8 cellular contexts compared by ENCODE assay signal in genomic region chr17:69501591-69502468, GRCh38.
A peak's percentile ranks its signal among the peaks of the same experiment; 100 is the strongest.
DNase-seq lines count a peak whose midpoint lies in the region; ATAC-seq and TF ChIP-seq lines count a peak whose summit lies in the region.

No MANE protein-coding gene starts in this region.

- H3K4me3 ChIP-seq in SK-N-MC, result peak overlapping the region; percentile 75
- peak overlapping the region; percentile 48 for H3K4me3 ChIP-seq in osteoblast (ENCODE audit: insufficient read depth, low read length)

- H2AFZ ChIP-seq in osteoblast (ENCODE audit: low read length), result peak overlapping the region; percentile 77

- peak overlapping the region; percentile 93 for H3K27ac ChIP-seq in SK-N-MC
- no peak overlapping the region for H3K27ac ChIP-seq in osteoblast (ENCODE audit: low read depth, low read length)

- H3K9me3 ChIP-seq in SK-N-MC (ENCODE audit: low read depth, low read length) (no peaks in the 10 kb centered on the region), osteoblast (ENCODE audit: low read depth, low read length) (no peaks in the 10 kb centered on the region)

- TF ChIP-seq CTCF in osteoblast (IDR thresholded peaks at IDR 0.05; ENCODE audit: extremely low read depth, low read depth, low read length), result no peak

- H3K27me3 ChIP-seq in osteoblast (ENCODE audit: insufficient read depth, low read length), result no peaks in the 10 kb centered on the region

- peak overlapping the region; percentile 56 for H3K4me2 ChIP-seq in osteoblast (ENCODE audit: insufficient read depth, low read length)

- H3K79me2 ChIP-seq in osteoblast (ENCODE audit: insufficient read depth, low read length), result no peaks in the 10 kb centered on the region

- DNase-seq in ELR (ENCODE audit: low read depth) (peak; percentile 25), SK-N-MC (ENCODE audit: low read depth, low spot score) (peak; percentile 28), globus pallidus (ENCODE audit: low spot score) (peak; percentile 51), osteoblast (ENCODE audit: insufficient read length, low spot score, missing footprints) (no peak)
- no peak for DNase-seq in activated naive CD4-positive, alpha-beta T cell (lab: John Stamatoyannopoulos, UW)
- DNase-seq in activated CD4-positive, alpha-beta T cell treated with anti-CD3 and anti-CD28 coated beads, Interleukin-2, amount 50 U/mL, for 1 hour, result no peak
- DNase-seq in effector CD8-positive, alpha-beta T cell (lab: John Stamatoyannopoulos, UW), result no peak

- H4K20me1 ChIP-seq in osteoblast (ENCODE audit: insufficient read depth, low read length), result no peaks in the 10 kb centered on the region

- peak; percentile 42 for ATAC-seq in HG03432 (IDR thresholded peaks at IDR 0.05; ENCODE audit: unreplicated experiment)

- peak overlapping the region; percentile 80 for H3K9ac ChIP-seq in SK-N-MC (ENCODE audit: insufficient read length)

- H3K4me1 ChIP-seq in osteoblast (ENCODE audit: insufficient read depth, low read length), result peaks cover 14% of the 10 kb centered on the region

- H3K36me3 ChIP-seq in SK-N-MC (ENCODE audit: insufficient read depth, low read length), result no peaks in the 10 kb centered on the region
- H3K36me3 ChIP-seq in osteoblast (ENCODE audit: insufficient read depth, low read length), result no peaks in the 10 kb centered on the region

Comparison
In these comparisons a context has a peak if more than half of its experiments do, and no peak if none do; other contexts are left out.
1. DNase-seq: peak in ELR (single experiment), SK-N-MC (single experiment) and globus pallidus (single experiment); none in osteoblast (single experiment), activated naive CD4-positive, alpha-beta T cell (0 of 4), activated CD4-positive, alpha-beta T cell treated with anti-CD3 and anti-CD28 coated beads, Interleukin-2, amount 50 U/mL, for 1 hour (single experiment) and effector CD8-positive, alpha-beta T cell (single experiment).